Comparison of ENCODE assay signal across 12 cellular contexts in the genomic region with DNA sequence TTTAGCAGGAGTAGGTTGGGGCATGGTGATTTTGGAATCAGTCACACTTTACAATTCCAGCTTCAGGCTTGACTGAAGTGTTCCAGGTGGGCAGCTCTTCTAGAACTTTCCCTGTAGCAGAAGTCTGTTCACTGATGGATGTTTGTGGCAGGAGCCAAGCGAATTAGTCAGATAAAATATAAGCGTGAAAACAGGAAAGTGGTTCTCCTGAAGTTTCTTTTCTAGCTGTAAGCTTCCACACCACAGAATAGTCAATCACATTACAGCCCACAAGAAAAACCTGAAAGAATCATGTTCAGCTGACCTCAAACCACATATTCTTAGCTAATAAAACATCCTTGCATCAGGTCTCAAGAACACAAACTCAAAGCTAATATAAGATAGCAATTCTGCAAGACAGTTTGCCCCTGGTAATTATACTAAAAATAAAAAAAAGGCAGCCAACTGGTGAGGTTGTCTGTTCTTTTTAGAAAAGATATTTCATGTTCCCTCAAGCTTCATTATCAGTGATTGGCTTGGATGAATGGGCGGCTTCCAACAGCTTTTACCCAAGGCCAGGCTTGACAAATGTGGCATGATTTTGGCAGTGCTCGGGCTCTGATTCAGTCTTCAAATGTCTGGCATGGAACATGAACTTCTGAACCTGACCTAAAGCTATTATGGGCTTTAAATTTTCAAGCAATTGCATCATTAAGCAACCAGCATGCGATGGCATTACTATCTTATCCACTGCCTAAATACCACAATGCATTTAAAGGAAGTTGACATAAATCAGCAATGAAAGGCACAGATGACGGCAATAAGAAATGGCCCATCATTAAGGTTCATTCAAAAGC.
DNase-seq lines count a peak whose midpoint lies in the region; ATAC-seq, FAIRE-seq and TF ChIP-seq lines count a peak whose summit lies in the region.
"Had no signal": no experiment of that assay in that cellular context is flagged by ENCODE, and none has a peak within 500 bp of the region (broad histone marks: within the 10 kb centered on the region; RNA-seq: fewer than 3 reads in every experiment).

No MANE protein-coding gene starts in this region.

- H3K9me3 ChIP-seq in HEK293 (ENCODE audit: control insufficient read depth, insufficient read depth, low read depth, low read length) (no peaks in the 10 kb centered on the region), Karpas-422 (ENCODE audit: low read length) (no peaks in the 10 kb centered on the region)

- ATAC-seq in HG03342 (IDR thresholded peaks at IDR 0.05; ENCODE audit: unreplicated experiment) (no peak), HG03565 (IDR thresholded peaks at IDR 0.05; ENCODE audit: unreplicated experiment) (no peak)

- peaks cover 5% of the 10 kb centered on the region for H3K4me1 ChIP-seq in HEK293 (ENCODE audit: control insufficient read depth, insufficient read depth, low read length)
- H3K4me1 ChIP-seq in Karpas-422 (ENCODE audit: low read length), result no peaks in the 10 kb centered on the region

- H4K20me1 ChIP-seq in Karpas-422 (ENCODE audit: insufficient read depth, low read depth, low read length), result no peaks in the 10 kb centered on the region

- H3K9ac ChIP-seq in Karpas-422 (ENCODE audit: low read length), result no peak overlapping the region

- H3K4me2 ChIP-seq in Karpas-422 (ENCODE audit: low read depth, low read length, poor library complexity, severe bottlenecking), result no peak overlapping the region

- H3K27me3 ChIP-seq in Karpas-422 (ENCODE audit: low read length), result no peaks in the 10 kb centered on the region

- H3K79me2 ChIP-seq in Karpas-422 (ENCODE audit: low read length), result no peaks in the 10 kb centered on the region

- POLR2A ChIA-PET in HEK293 (lab: Yijun Ruan, JAX), result no interaction called here

- CTCF ChIA-PET in HEK293 (lab: Yijun Ruan, JAX), result interaction anchor here (0.6 to 1.0 kb wide), 3 partner anchors 12 to 281 kb away, joined by 3 to 6 read pairs (median 3); no protein-coding TSS in a partner anchor

- no peak for TF ChIP-seq CTCF in HEK293 (tag by site-specific recombination; IDR thresholded peaks at IDR 0.05)
- TF ChIP-seq CTCF in D721Med (IDR thresholded peaks at IDR 0.05; ENCODE audit: insufficient read depth, missing control alignments), result no peak

- no peak for FAIRE-seq in D721Med (lab: Jason Lieb, UNC)
- FAIRE-seq: H1 had no signal

- DNase-seq in RPMI7951 (ENCODE audit: low read depth) (peak; percentile 83), fibroblast of peridontal ligament (ENCODE audit: extremely low read depth) (peak; percentile 95), skeletal muscle cell (ENCODE audit: low read depth) (peak; percentile 95), D721Med (ENCODE audit: insufficient read length, low spot score) (no peak), Karpas-422 (no peak)
- DNase-seq: activated gamma-delta T cell, Kasumi-1, T-helper 2 cell had no signal

- H3K27ac ChIP-seq in HEK293 (ENCODE audit: extremely low read depth, low read depth, low read length) (no peak overlapping the region), Karpas-422 (ENCODE audit: low read length) (no peak overlapping the region)

- no peaks in the 10 kb centered on the region for H3K9me2 ChIP-seq in Karpas-422 (replicated peaks; ENCODE audit: insufficient read depth, low read length)

- H2AFZ ChIP-seq in Karpas-422 (ENCODE audit: low read length), result no peak overlapping the region

- H3K36me3 ChIP-seq in HEK293 (ENCODE audit: control insufficient read depth in 2 of 2, insufficient read depth in 1 of 2, low read length in 2 of 2) (no peaks in the 10 kb centered on the region), Karpas-422 (ENCODE audit: insufficient read depth, low read length) (no peaks in the 10 kb centered on the region)

- no peak overlapping the region for H3K4me3 ChIP-seq in HEK293 (ENCODE audit: low read depth, low read length)
- H3K4me3 ChIP-seq in skeletal muscle cell (ENCODE audit: low read depth, low read length), result no peak overlapping the region
- no peak overlapping the region for H3K4me3 ChIP-seq in Karpas-422 (ENCODE audit: low read length)

TF ChIP-seq in HEK293, 187 proteins besides CTCF, POLR2A, EP300 and RAD21:
- TF ChIP-seq FEZF1 (tag by site-specific recombination; IDR thresholded peaks at IDR 0.05) (peak; percentile 44; the same call in 1 of the 2 replicates), MEIS1 (CRISPR knock-in tag; IDR thresholded peaks at IDR 0.05; ENCODE audit: borderline replicate concordance) (peak; percentile 63; the same call in 1 of the 2 replicates), ZNF660 (tag by site-specific recombination; IDR thresholded peaks at IDR 0.05) (no peak), ZNF169 (tag by site-specific recombination; IDR thresholded peaks at IDR 0.05) (no peak)
- TF ChIP-seq, protein P1, sequence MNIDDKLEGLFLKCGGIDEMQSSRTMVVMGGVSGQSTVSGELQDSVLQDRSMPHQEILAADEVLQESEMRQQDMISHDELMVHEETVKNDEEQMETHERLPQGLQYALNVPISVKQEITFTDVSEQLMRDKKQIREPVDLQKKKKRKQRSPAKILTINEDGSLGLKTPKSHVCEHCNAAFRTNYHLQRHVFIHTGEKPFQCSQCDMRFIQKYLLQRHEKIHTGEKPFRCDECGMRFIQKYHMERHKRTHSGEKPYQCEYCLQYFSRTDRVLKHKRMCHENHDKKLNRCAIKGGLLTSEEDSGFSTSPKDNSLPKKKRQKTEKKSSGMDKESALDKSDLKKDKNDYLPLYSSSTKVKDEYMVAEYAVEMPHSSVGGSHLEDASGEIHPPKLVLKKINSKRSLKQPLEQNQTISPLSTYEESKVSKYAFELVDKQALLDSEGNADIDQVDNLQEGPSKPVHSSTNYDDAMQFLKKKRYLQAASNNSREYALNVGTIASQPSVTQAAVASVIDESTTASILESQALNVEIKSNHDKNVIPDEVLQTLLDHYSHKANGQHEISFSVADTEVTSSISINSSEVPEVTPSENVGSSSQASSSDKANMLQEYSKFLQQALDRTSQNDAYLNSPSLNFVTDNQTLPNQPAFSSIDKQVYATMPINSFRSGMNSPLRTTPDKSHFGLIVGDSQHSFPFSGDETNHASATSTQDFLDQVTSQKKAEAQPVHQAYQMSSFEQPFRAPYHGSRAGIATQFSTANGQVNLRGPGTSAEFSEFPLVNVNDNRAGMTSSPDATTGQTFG (tag by site-specific recombination; IDR thresholded peaks at IDR 0.05; ENCODE audit: borderline replicate concordance), result no peak
TF ChIP-seq in HEK293: peak in this region for 2.

Comparison
In these comparisons a context has a peak if more than half of its experiments do, and no peak if none do; other contexts are left out.
1. DNase-seq: peak in RPMI7951 (single experiment), fibroblast of peridontal ligament (single experiment) and skeletal muscle cell (single experiment); none in D721Med (single experiment) and Karpas-422 (single experiment).